Comparison of ENCODE assay signal across 24 cellular contexts in the genomic region with DNA sequence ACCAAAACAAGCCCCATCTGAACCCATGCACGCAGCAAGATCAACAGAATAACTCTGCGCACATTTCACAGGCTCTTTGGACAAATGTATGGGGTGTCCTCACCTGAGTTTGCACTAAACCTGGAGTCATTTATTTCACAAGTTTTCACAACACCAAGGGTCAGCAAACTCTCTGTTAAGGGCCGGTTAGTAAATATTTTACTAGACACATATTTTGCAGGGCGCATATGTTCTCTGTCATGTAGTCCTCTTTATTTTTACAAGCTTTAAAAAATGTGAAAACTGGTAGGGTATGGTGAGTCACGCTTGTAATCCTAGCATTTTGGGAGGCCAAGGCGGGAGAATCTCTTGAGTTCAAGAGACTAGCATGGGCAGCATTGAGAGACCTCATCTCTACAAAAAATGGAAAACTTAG. TPM values are rescaled to one million over a fixed set of nuclear protein-coding genes. Genes with fewer than 3 reads are reported as not detected.
"Had no signal": no experiment of that assay in that cellular context is flagged by ENCODE, and none has a peak within 500 bp of the region (broad histone marks: within the 10 kb centered on the region; RNA-seq: fewer than 3 reads in every experiment).

No MANE protein-coding gene starts in this region.

- H3K4me3 ChIP-seq: K562 had no signal

- H3K9me3 ChIP-seq: SK-N-SH had no signal

- DNase-seq: Kasumi-1, MM.1S, NCI-H1092 treated with DMSO at 0.1 percent for 48 hours, NCI-H1436, NCI-H187, NCI-H2029, NCI-H2081 treated with DMSO at 0.1 percent for 48 hours, NCI-H2171, NCI-H226, NCI-H446, NCI-H510A, NCI-H524 treated with DMSO at 0.1 percent for 48 hours, NCI-H69, NCI-H774, SHP77, SK-N-SH, SW 1271 had no signal

- H3K27ac ChIP-seq: KMS-11, RWPE1 had no signal

- H3K36me3 Mint-ChIP-seq: IgD-negative memory B cell had no signal

- H3K27me3 Mint-ChIP-seq: IgD-negative memory B cell had no signal

- H3K4me3 Mint-ChIP-seq: IgD-negative memory B cell had no signal

- H3K4me2 ChIP-seq: KMS-11, SK-N-SH had no signal

RNA-seq across cellular contexts. Expression of a gene that starts 45.5 kb away (rescaled TPM):
- total RNA-seq: HT1080, K562, M059J, SK-MEL-5 had no signal
